In the genomic region with DNA sequence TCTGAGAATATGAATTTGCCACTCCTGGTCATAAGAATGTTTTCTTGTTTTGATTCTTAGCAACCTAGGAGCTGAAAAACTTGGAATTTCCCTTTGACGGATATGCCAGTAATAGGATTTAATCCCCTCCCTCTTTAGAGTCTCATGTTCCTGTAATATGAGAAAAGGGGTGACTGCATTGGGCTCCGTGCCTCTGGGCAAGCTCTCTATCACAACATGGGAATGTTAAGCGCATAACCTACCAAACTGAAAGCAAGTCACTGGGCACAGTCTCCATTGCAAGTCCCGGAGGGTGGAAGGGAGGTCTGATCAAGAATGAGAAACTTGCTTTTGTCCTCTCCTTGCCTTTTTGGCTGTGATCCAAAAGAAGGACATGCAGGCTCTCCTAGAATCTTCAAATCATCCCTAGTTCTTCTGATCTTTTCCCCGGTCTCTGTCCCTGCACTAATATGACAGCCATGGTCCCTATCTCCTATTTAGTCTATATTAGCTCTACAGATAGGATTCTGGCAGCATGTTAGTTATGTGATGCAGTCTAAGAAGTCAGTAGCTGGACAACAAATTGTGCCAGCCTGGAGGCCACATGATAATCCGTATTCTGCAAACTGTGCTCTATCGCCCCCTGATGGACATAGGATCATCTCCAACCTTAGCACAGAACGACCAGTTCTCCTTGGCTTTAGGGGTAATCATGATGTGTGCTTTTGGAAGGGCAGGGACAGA, we compare ENCODE assay signal across 9 cellular contexts. TPM values are rescaled to one million over a fixed set of nuclear protein-coding genes. Genes with fewer than 3 reads are reported as not detected.
DNase-seq lines count a peak whose midpoint lies in the region; ATAC-seq and TF ChIP-seq lines count a peak whose summit lies in the region.
"Had no signal": no experiment of that assay in that cellular context is flagged by ENCODE, and none has a peak within 500 bp of the region (broad histone marks: within the 10 kb centered on the region; RNA-seq: fewer than 3 reads in every experiment).

No MANE protein-coding gene starts in this region.

- no peaks in the 10 kb centered on the region for H3K27me3 ChIP-seq in Caco-2 (replicated peaks; ENCODE audit: control insufficient read depth, insufficient read depth, low read length)
- H3K27me3 ChIP-seq in cardiac muscle cell, result no peaks in the 10 kb centered on the region
- no peaks in the 10 kb centered on the region for H3K27me3 ChIP-seq in skeletal muscle tissue (ENCODE audit: control insufficient read depth in 3 of 3, insufficient read depth in 3 of 3, low read length in 3 of 3)

- TF ChIP-seq CTCF in Caco-2 (IDR thresholded peaks at IDR 0.05; ENCODE audit: insufficient read depth in 1 of 2, low read depth in 1 of 2, low read length in 1 of 2, severe bottlenecking in 1 of 2, unreplicated experiment in 1 of 2), result peak; percentile 82 to 88
- peak; percentile 92 for TF ChIP-seq CTCF in cardiac muscle cell (IDR thresholded peaks at IDR 0.05; ENCODE audit: low read depth, low read length)

- no peak overlapping the region for H3K9ac ChIP-seq in skeletal muscle tissue (ENCODE audit: low read depth in 1 of 3, low read length in 3 of 3)

- H3K27ac Mint-ChIP-seq in Caco-2 (ENCODE audit: unreplicated experiment), result no peak overlapping the region

- no peaks in the 10 kb centered on the region for H3K9me3 Mint-ChIP-seq in Caco-2 (ENCODE audit: unreplicated experiment)
- H3K9me3 Mint-ChIP-seq in activated T-cell treated with anti-CD3 and anti-CD28 coated beads, Interleukin-2, amount 50 U/mL, for 4 hours, result no peaks in the 10 kb centered on the region

- CTCF ChIA-PET in Caco-2 (lab: Charles Lee), result interaction anchor here (1.3 to 3.4 kb wide), 2 partner anchors 123 to 126 kb away, joined by 8 to 21 read pairs; no protein-coding TSS in a partner anchor

- H3K4me1 ChIP-seq in Caco-2 (no peaks in the 10 kb centered on the region), cardiac muscle cell (ENCODE audit: low read depth) (no peaks in the 10 kb centered on the region), skeletal muscle tissue (ENCODE audit: control insufficient read depth in 3 of 3, insufficient read depth in 3 of 3, low read length in 3 of 3) (peaks cover 0 to 4% (median 0%) of the 10 kb centered on the region in 3 donors)

- intact Hi-C loops in Caco-2 (cut with micrococcal nuclease; ENCODE audit: unreplicated experiment), result loop anchor here (1.0 to 10.0 kb wide), 3 partner anchors 87 to 450 kb away; a partner anchor contains a TSS

- H3K27ac ChIP-seq in cardiac muscle cell (no peak overlapping the region), skeletal muscle tissue (ENCODE audit: low read depth, low read length) (peak overlapping the region; percentile 43)

- ATAC-seq in HG03139 (IDR thresholded peaks at IDR 0.05; ENCODE audit: unreplicated experiment), result peak; percentile 71
- peak; percentile 62 to 71 for ATAC-seq in activated T-cell treated with anti-CD3 and anti-CD28 coated beads, Interleukin-2, amount 50 U/mL, for 4 hours

- H3K27me3 Mint-ChIP-seq in Caco-2 (ENCODE audit: insufficient read depth, unreplicated experiment), result peaks cover 13% of the 10 kb centered on the region
- H3K27me3 Mint-ChIP-seq in activated T-cell treated with anti-CD3 and anti-CD28 coated beads, Interleukin-2, amount 50 U/mL, for 4 hours (ENCODE audit: low read depth), result peaks cover 9% of the 10 kb centered on the region

- DNase-seq in Caco-2, result peak; percentile 62 to 68
- peak; percentile 18 for DNase-seq in GM19238 (ENCODE audit: insufficient read length, low spot score)
- DNase-seq in NCI-H460 (ENCODE audit: extremely low read depth, low read depth), result peak; percentile 68
- no peak for DNase-seq in activated T-cell treated with anti-CD3 and anti-CD28 coated beads, Interleukin-2, amount 50 U/mL, for 4 hours
- DNase-seq in cardiac muscle cell (ENCODE audit: low read depth in 1 of 2, low spot score in 1 of 2), result peak; percentile 32 to 82
- no peak for DNase-seq in anterior cingulate cortex (lab: John Stamatoyannopoulos, UW)

- POLR2A ChIA-PET in Caco-2 (lab: Charles Lee), result no interaction called here

- no peak overlapping the region for H3K4me3 ChIP-seq in Caco-2 (ENCODE audit: low read depth, low read length)
- H3K4me3 ChIP-seq in cardiac muscle cell, result no peak overlapping the region
- peak overlapping the region in 1 of 3 donors; percentile 40 for H3K4me3 ChIP-seq in skeletal muscle tissue (ENCODE audit: low read length in 3 of 3)

- no peaks in the 10 kb centered on the region for H3K36me3 ChIP-seq in Caco-2 (ENCODE audit: control insufficient read depth, insufficient read depth, low read length)
- no peaks in the 10 kb centered on the region for H3K36me3 ChIP-seq in cardiac muscle cell
- H3K36me3 ChIP-seq in skeletal muscle tissue (ENCODE audit: control insufficient read depth in 3 of 3, insufficient read depth in 3 of 3, low read length in 3 of 3), result no peaks in the 10 kb centered on the region

- H3K4me3 Mint-ChIP-seq in Caco-2 (ENCODE audit: unreplicated experiment), result no peak overlapping the region
- no peak overlapping the region for H3K4me3 Mint-ChIP-seq in activated T-cell treated with anti-CD3 and anti-CD28 coated beads, Interleukin-2, amount 50 U/mL, for 4 hours

- no peaks in the 10 kb centered on the region for H3K9me3 ChIP-seq in Caco-2
- H3K9me3 ChIP-seq in cardiac muscle cell (ENCODE audit: low read depth), result no peaks in the 10 kb centered on the region
- no peaks in the 10 kb centered on the region for H3K9me3 ChIP-seq in skeletal muscle tissue (ENCODE audit: control insufficient read depth in 3 of 3, low read length in 3 of 3)

- BruUV-seq in Caco-2 (replicated peaks; lab: Mats Ljungman, UMichigan), result no TSS peak

- H3K4me1 Mint-ChIP-seq in Caco-2 (ENCODE audit: low read depth, unreplicated experiment), result no peaks in the 10 kb centered on the region
- no peaks in the 10 kb centered on the region for H3K4me1 Mint-ChIP-seq in activated T-cell treated with anti-CD3 and anti-CD28 coated beads, Interleukin-2, amount 50 U/mL, for 4 hours (ENCODE audit: low read depth)

- H3K36me3 Mint-ChIP-seq in Caco-2 (ENCODE audit: insufficient read depth, unreplicated experiment), result no peaks in the 10 kb centered on the region
- no peaks in the 10 kb centered on the region for H3K36me3 Mint-ChIP-seq in activated T-cell treated with anti-CD3 and anti-CD28 coated beads, Interleukin-2, amount 50 U/mL, for 4 hours (ENCODE audit: insufficient read depth)

RNA-seq across cellular contexts. Expression of a gene that starts 11.7 kb away (rescaled TPM):
- total RNA-seq in Caco-2 (2022) (not detected in 2 replicates), cardiac muscle cell (not detected in 2 replicates), skeletal muscle tissue (0.52 TPM)
- total RNA-seq in NCI-H460 (2014; rRNA removed; shearing (Covaris generic)), result not detected in 2 replicates
- not detected in 2 replicates for polyA plus RNA-seq in NCI-H460 (2014; cell fraction: nucleus; rRNA removed)
- not detected for total RNA-seq in activated T-cell treated with anti-CD3 and anti-CD28 coated beads, Interleukin-2, amount 50 U/mL, for 4 hours
- not detected in 2 replicates for polyA plus RNA-seq in cardiac muscle cell
- total RNA-seq: subcutaneous adipose tissue had no signal

RNA-seq across cellular contexts. Expression of a gene that starts 46.0 kb away (rescaled TPM):
- not detected in 2 replicates for total RNA-seq in Caco-2 (2022)
- total RNA-seq in NCI-H460 (2014; rRNA removed; shearing (Covaris generic)), result not detected in 2 replicates
- polyA plus RNA-seq in NCI-H460 (2014; cell fraction: nucleus; rRNA removed), result not detected in 2 replicates
- not detected for total RNA-seq in activated T-cell treated with anti-CD3 and anti-CD28 coated beads, Interleukin-2, amount 50 U/mL, for 4 hours
- not detected in 2 replicates for total RNA-seq in cardiac muscle cell
- polyA plus RNA-seq in cardiac muscle cell, result not detected in 2 replicates
- total RNA-seq in skeletal muscle tissue, result under 0.01 TPM
- total RNA-seq: subcutaneous adipose tissue had no signal

Comparison
In these comparisons a context has a peak if more than half of its experiments do, and no peak if none do; other contexts are left out.
1. DNase-seq: peak in Caco-2 (2 of 2), GM19238 (single experiment), NCI-H460 (single experiment) and cardiac muscle cell (2 of 2); none in activated T-cell treated with anti-CD3 and anti-CD28 coated beads, Interleukin-2, amount 50 U/mL, for 4 hours (single experiment) and anterior cingulate cortex (0 of 58).